ENCODE assay signal across 19 cellular contexts in genomic region chr22:33659423-33659822, GRCh38.
DNase-seq lines count a peak whose midpoint lies in the region; ATAC-seq and TF ChIP-seq lines count a peak whose summit lies in the region.
"Had no signal": no experiment of that assay in that cellular context is flagged by ENCODE, and none has a peak within 500 bp of the region (broad histone marks: within the 10 kb centered on the region; RNA-seq: fewer than 3 reads in every experiment).

No MANE protein-coding gene starts in this region.

- H3K36me3 ChIP-seq in adipocyte (ENCODE audit: control insufficient read depth, insufficient read depth, low read length, severe bottlenecking) (no peaks in the 10 kb centered on the region), heart right ventricle (no peaks in the 10 kb centered on the region), upper lobe of right lung (no peaks in the 10 kb centered on the region), smooth muscle cell (ENCODE audit: low read depth) (no peaks in the 10 kb centered on the region)
- H3K36me3 ChIP-seq: spleen had no signal

- ATAC-seq in heart right ventricle, result peak in 7 of 8 donors; percentile 26 to 78 (median 46)
- no peak for ATAC-seq in upper lobe of right lung
- ATAC-seq in activated CD8-positive, alpha-beta T cell treated with anti-CD3 and anti-CD28 coated beads for 36 hours, result no peak
- ATAC-seq in GM19463 (IDR thresholded peaks at IDR 0.05; ENCODE audit: unreplicated experiment), result no peak

- DNase-seq in adipocyte (ENCODE audit: low read depth) (peak; percentile 24), heart right ventricle (peak in 1 of 2 donors; percentile 55), progenitor cell of endocrine pancreas (ENCODE audit: low spot score, unreplicated experiment) (no peak), upper lobe of right lung (no peak), smooth muscle cell (lab: John Stamatoyannopoulos, UW; ENCODE audit: unreplicated experiment) (no peak), NCI-H748 (lab: John Stamatoyannopoulos, UW; ENCODE audit: unreplicated experiment) (no peak)
- DNase-seq in activated CD8-positive, alpha-beta T cell treated with anti-CD3 and anti-CD28 coated beads for 36 hours, result no peak
- DNase-seq: activated CD8-positive, alpha-beta memory T cell treated with anti-CD3 and anti-CD28 coated beads, Interleukin-2, amount 50 U/mL, for 48 hours; activated naive CD4-positive, alpha-beta T cell; C1 segment of cervical spinal cord; DMS53; KBM-7; NCI-H1105 treated with DMSO at 0.1 percent for 48 hours; nephron progenitor cell; SIG-M5; spleen had no signal

- no peak overlapping the region for H3K4me3 Mint-ChIP-seq in progenitor cell of endocrine pancreas (ENCODE audit: low read depth)
- H3K4me3 Mint-ChIP-seq in activated CD8-positive, alpha-beta T cell treated with anti-CD3 and anti-CD28 coated beads for 36 hours, result no peak overlapping the region
- H3K4me3 Mint-ChIP-seq: nephron progenitor cell; stimulated activated naive CD8-positive, alpha-beta T cell treated with anti-CD3 and anti-CD28 coated beads, Interleukin-15, Interleukin-2, amounts not matched to agents 100 ng/mL and 50 ng/mL, for 24 hours; T-helper 2 cell treated with Interferon-gamma antibody and Interleukin-4, amounts not matched to agents 5 μg/mL and 100 μg/mL, for 36 hours had no signal

- no peaks in the 10 kb centered on the region for H3K79me2 ChIP-seq in smooth muscle cell (ENCODE audit: low read depth)

- 47 to 68% methylated on average over 2 of the region's 2 CpGs for WGBS in heart right ventricle, 2 donors
- WGBS in smooth muscle cell (ENCODE audit: low lambda C conversion rate), result 78% methylated on average over 2 of the region's 2 CpGs

- H3K4me1 ChIP-seq in adipocyte (ENCODE audit: control insufficient read depth, insufficient read depth, low read length) (peaks cover 39% of the 10 kb centered on the region), heart right ventricle (peaks cover 0 to 50% (median 25%) of the 10 kb centered on the region in 9 donors), upper lobe of right lung (peaks cover 5% of the 10 kb centered on the region), smooth muscle cell (ENCODE audit: low read depth) (no peaks in the 10 kb centered on the region)
- H3K4me1 ChIP-seq: spleen had no signal

- H3K4me1 Mint-ChIP-seq in progenitor cell of endocrine pancreas (ENCODE audit: low read depth), result peaks cover 20% of the 10 kb centered on the region
- H3K4me1 Mint-ChIP-seq in activated CD8-positive, alpha-beta T cell treated with anti-CD3 and anti-CD28 coated beads for 36 hours (ENCODE audit: low read depth), result no peaks in the 10 kb centered on the region

- CTCF ChIA-PET in activated CD8-positive, alpha-beta T cell treated with anti-CD3 and anti-CD28 coated beads for 36 hours (lab: Charles Lee), result no interaction called here

- H2AFZ ChIP-seq in smooth muscle cell (ENCODE audit: low read depth), result no peak overlapping the region

- no peaks in the 10 kb centered on the region for H3K9me3 ChIP-seq in adipocyte (ENCODE audit: control insufficient read depth, low read length)
- peaks cover 0 to 9% (median 0%) of the 10 kb centered on the region in 11 donors for H3K9me3 ChIP-seq in heart right ventricle
- no peaks in the 10 kb centered on the region for H3K9me3 ChIP-seq in upper lobe of right lung
- no peaks in the 10 kb centered on the region for H3K9me3 ChIP-seq in smooth muscle cell (replicated peaks; ENCODE audit: low read depth)

- H3K36me3 Mint-ChIP-seq in progenitor cell of endocrine pancreas (ENCODE audit: insufficient read depth), result peaks cover 26% of the 10 kb centered on the region
- H3K36me3 Mint-ChIP-seq in activated CD8-positive, alpha-beta T cell treated with anti-CD3 and anti-CD28 coated beads for 36 hours (ENCODE audit: low read depth), result no peaks in the 10 kb centered on the region

- H3K4me3 ChIP-seq in adipocyte (ENCODE audit: low read length) (peak overlapping the region; percentile 32), heart right ventricle (no peak overlapping the region), upper lobe of right lung (no peak overlapping the region), smooth muscle cell (no peak overlapping the region)
- H3K4me3 ChIP-seq: spleen had no signal

- H3K27me3 Mint-ChIP-seq in progenitor cell of endocrine pancreas, result no peaks in the 10 kb centered on the region
- H3K27me3 Mint-ChIP-seq in activated CD8-positive, alpha-beta T cell treated with anti-CD3 and anti-CD28 coated beads for 36 hours, result no peaks in the 10 kb centered on the region
- H3K27me3 Mint-ChIP-seq: stimulated activated naive CD8-positive, alpha-beta T cell treated with anti-CD3 and anti-CD28 coated beads, Interleukin-15, Interleukin-2, amounts not matched to agents 100 ng/mL and 50 ng/mL, for 24 hours had no signal

- intact Hi-C loops in heart right ventricle (cut with DNase I) (loop anchor here in 4 of 10 donors (5.0 to 10.0 kb wide), 4 partner anchors 55 to 263 kb away; partner anchors contain the start of gene LARGE1 (in 2 of the 4)), upper lobe of right lung (cut with DNase I) (no loop called here)
- intact Hi-C loops in activated CD8-positive, alpha-beta T cell treated with anti-CD3 and anti-CD28 coated beads for 36 hours (cut with micrococcal nuclease), result no loop called here

- H3K27ac Mint-ChIP-seq in progenitor cell of endocrine pancreas, result peak overlapping the region; percentile 77
- H3K27ac Mint-ChIP-seq in activated CD8-positive, alpha-beta T cell treated with anti-CD3 and anti-CD28 coated beads for 36 hours, result no peak overlapping the region
- H3K27ac Mint-ChIP-seq: nephron progenitor cell; stimulated activated naive CD8-positive, alpha-beta T cell treated with anti-CD3 and anti-CD28 coated beads, Interleukin-15, Interleukin-2, amounts not matched to agents 100 ng/mL and 50 ng/mL, for 24 hours; T-helper 2 cell treated with Interferon-gamma antibody and Interleukin-4, amounts not matched to agents 5 μg/mL and 100 μg/mL, for 36 hours had no signal

- H3F3A ChIP-seq in smooth muscle cell (ENCODE audit: low read depth), result no peaks in the 10 kb centered on the region

- peak overlapping the region in 9 of 10 donors; percentile 36 to 86 (median 65) for H3K27ac ChIP-seq in heart right ventricle
- H3K27ac ChIP-seq in upper lobe of right lung, result peak overlapping the region; percentile 3
- no peak overlapping the region for H3K27ac ChIP-seq in smooth muscle cell (ENCODE audit: low read depth)
- H3K27ac ChIP-seq: spleen had no signal

- no peak overlapping the region for H3K4me2 ChIP-seq in smooth muscle cell

- TF ChIP-seq CTCF in heart right ventricle (IDR thresholded peaks at IDR 0.05) (no peak), progenitor cell of endocrine pancreas (IDR thresholded peaks at IDR 0.05; ENCODE audit: unreplicated experiment) (no peak), upper lobe of right lung (IDR thresholded peaks at IDR 0.05) (no peak), smooth muscle cell (IDR thresholded peaks at IDR 0.05; ENCODE audit: borderline replicate concordance, insufficient read depth, poor library complexity, severe bottlenecking) (no peak)
- no peak for TF ChIP-seq CTCF in activated CD8-positive, alpha-beta T cell treated with anti-CD3 and anti-CD28 coated beads for 36 hours (IDR thresholded peaks at IDR 0.05)

- no peaks in the 10 kb centered on the region for H3K9me3 Mint-ChIP-seq in progenitor cell of endocrine pancreas (ENCODE audit: low read depth)
- H3K9me3 Mint-ChIP-seq in activated CD8-positive, alpha-beta T cell treated with anti-CD3 and anti-CD28 coated beads for 36 hours, result peaks cover 13% of the 10 kb centered on the region

- POLR2A ChIA-PET in activated CD8-positive, alpha-beta T cell treated with anti-CD3 and anti-CD28 coated beads for 36 hours (lab: Charles Lee), result interaction anchor here (0.6 kb wide), 1 partner anchor 74 kb away, joined by 3 read pairs; no protein-coding TSS in a partner anchor

- no peaks in the 10 kb centered on the region for H4K20me1 ChIP-seq in smooth muscle cell (ENCODE audit: low read depth)

- H3K9ac ChIP-seq in adipocyte (ENCODE audit: low read length) (peak overlapping the region; percentile 82), smooth muscle cell (ENCODE audit: low read depth) (no peak overlapping the region)

- no peaks in the 10 kb centered on the region for H3K27me3 ChIP-seq in adipocyte (replicated peaks; ENCODE audit: control insufficient read depth, insufficient read depth, low read length)
- no peaks in the 10 kb centered on the region for H3K27me3 ChIP-seq in heart right ventricle
- H3K27me3 ChIP-seq in upper lobe of right lung, result no peaks in the 10 kb centered on the region
- H3K27me3 ChIP-seq in smooth muscle cell (ENCODE audit: low read depth), result no peaks in the 10 kb centered on the region
- H3K27me3 ChIP-seq: spleen had no signal

Comparison
In these comparisons a context has a peak if more than half of its experiments do, and no peak if none do; other contexts are left out.
1. ATAC-seq: peak in heart right ventricle (7 of 8); none in upper lobe of right lung (single experiment), activated CD8-positive, alpha-beta T cell treated with anti-CD3 and anti-CD28 coated beads for 36 hours (single experiment) and GM19463 (single experiment).